ENCODE assay signal across 1 cellular context in genomic region chr20:9837634-9838033, GRCh38.
TF ChIP-seq lines count a peak whose summit lies in the region.

No MANE protein-coding gene starts in this region.

TF ChIP-seq in neural cell, 6 proteins besides CTCF, POLR2A, EP300 and RAD21 (continued from another document):
- no peak for TF ChIP-seq REST (IDR thresholded peaks at IDR 0.05; ENCODE audit: borderline replicate concordance)
- TF ChIP-seq SMC3 (conservative IDR thresholded peaks at IDR 0.05; ENCODE audit: poor library complexity) = no peak
- no peak for TF ChIP-seq TAF1 (IDR thresholded peaks at IDR 0.05; ENCODE audit: low read depth)
- no peak for TF ChIP-seq POLR2AphosphoS5 (IDR thresholded peaks at IDR 0.05)
